In the genomic region with DNA sequence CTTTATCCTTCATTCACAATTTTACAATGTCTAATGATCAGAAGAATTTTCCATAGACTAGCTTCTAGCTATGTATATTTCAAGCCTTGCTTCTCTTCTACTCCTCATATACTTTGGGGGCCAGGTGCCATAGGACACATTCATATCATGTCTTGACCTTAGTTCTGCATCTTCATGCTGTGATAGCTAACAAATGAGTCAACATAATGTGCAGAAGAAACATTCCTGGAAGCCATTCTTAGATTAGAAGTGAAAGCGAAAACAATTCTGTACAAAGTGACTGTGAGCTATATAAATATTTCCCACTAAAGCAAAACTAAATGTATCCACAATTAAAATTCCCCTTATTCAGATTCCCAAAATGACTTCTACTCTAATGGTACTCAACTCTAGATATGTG, we compare ENCODE assay signal across 13 cellular contexts.
A peak's percentile ranks its signal among the peaks of the same experiment; 100 is the strongest.
DNase-seq lines count a peak whose midpoint lies in the region; ATAC-seq and FAIRE-seq lines count a peak whose summit lies in the region.
"Had no signal": no experiment of that assay in that cellular context is flagged by ENCODE, and none has a peak within 500 bp of the region (broad histone marks: within the 10 kb centered on the region; RNA-seq: fewer than 3 reads in every experiment).

No MANE protein-coding gene starts in this region.

- DNase-seq in EH (ENCODE audit: low read depth) (peak; percentile 44), GM19239 (ENCODE audit: insufficient read length, low spot score) (no peak), amniotic epithelial cell (ENCODE audit: low read depth) (peak; percentile 46), iPS-NIHi11 (ENCODE audit: low spot score) (no peak), SJCRH30 (no peak), medulla oblongata (ENCODE audit: extremely low spot score) (no peak)
- no peak for DNase-seq in activated CD4-positive, alpha-beta T cell treated with anti-CD3 and anti-CD28 coated beads, Interleukin-2, amount 10 ng/mL, durations not matched to agents 7 days and 5 days
- DNase-seq: stimulated activated CD4-positive, alpha-beta T cell treated with anti-CD3 and anti-CD28 coated beads, Interleukin-15, amount 100 ng/mL, for 24 hours had no signal

- H3K9me3 Mint-ChIP-seq in activated CD4-positive, alpha-beta T cell treated with anti-CD3 and anti-CD28 coated beads, Interleukin-2, amount 10 ng/mL, durations not matched to agents 7 days and 5 days: peaks cover 3% of the 10 kb centered on the region
- H3K9me3 Mint-ChIP-seq: T-helper 2 cell treated with Interferon-gamma antibody and Interleukin-4, amounts not matched to agents 5 μg/mL and 100 μg/mL, for 36 hours had no signal

- H3K27me3 Mint-ChIP-seq in activated CD4-positive, alpha-beta T cell treated with anti-CD3 and anti-CD28 coated beads, Interleukin-2, amount 10 ng/mL, durations not matched to agents 7 days and 5 days: peaks cover 4% of the 10 kb centered on the region

- no peaks in the 10 kb centered on the region for H3K36me3 ChIP-seq in SJCRH30

- H3K27ac Mint-ChIP-seq in activated CD4-positive, alpha-beta T cell treated with anti-CD3 and anti-CD28 coated beads, Interleukin-2, amount 10 ng/mL, durations not matched to agents 7 days and 5 days: no peak overlapping the region
- H3K27ac Mint-ChIP-seq: activated T-helper 1 cell treated with anti-CD3 and anti-CD28 coated beads, Interleukin-12 subunit alpha, Interleukin-12 subunit beta, Interleukin-2, Interleukin-4 antibody, amounts not matched to agents 30 ng/mL and 10 ng/mL and 1 ng/mL, durations not matched to agents 14 hours and 24 hours and 36 hours; T-helper 2 cell treated with Interferon-gamma antibody and Interleukin-4, amounts not matched to agents 5 μg/mL and 100 μg/mL, for 36 hours had no signal

- H3K27me3 ChIP-seq in SJCRH30: no peaks in the 10 kb centered on the region
- H3K27me3 ChIP-seq: hepatocyte had no signal

- CTCF ChIA-PET in activated CD4-positive, alpha-beta T cell treated with anti-CD3 and anti-CD28 coated beads, Interleukin-2, amount 10 ng/mL, durations not matched to agents 7 days and 5 days (lab: Charles Lee): interaction anchor here (0.6 kb wide), 1 partner anchor 282 kb away, joined by 4 read pairs; no protein-coding TSS in a partner anchor

- H3K4me3 ChIP-seq in SJCRH30: no peak overlapping the region
- H3K4me3 ChIP-seq: coronary artery, hepatocyte had no signal

- H3K9me3 ChIP-seq in SJCRH30 (replicated peaks): no peaks in the 10 kb centered on the region

- POLR2A ChIA-PET in activated CD4-positive, alpha-beta T cell treated with anti-CD3 and anti-CD28 coated beads, Interleukin-2, amount 10 ng/mL, durations not matched to agents 7 days and 5 days (lab: Charles Lee): interaction anchor here (0.6 kb wide), 1 partner anchor 702 kb away, joined by 3 read pairs; no protein-coding TSS in a partner anchor

- FAIRE-seq in GM19239 (lab: Jason Lieb, UNC): peak; percentile 68

- ATAC-seq in HG02852 (IDR thresholded peaks at IDR 0.05; ENCODE audit: unreplicated experiment): peak; percentile 89

- no peaks in the 10 kb centered on the region for H3K4me1 ChIP-seq in SJCRH30

- no peaks in the 10 kb centered on the region for H3K36me3 Mint-ChIP-seq in activated CD4-positive, alpha-beta T cell treated with anti-CD3 and anti-CD28 coated beads, Interleukin-2, amount 10 ng/mL, durations not matched to agents 7 days and 5 days (ENCODE audit: low read depth)

- peaks cover 10% of the 10 kb centered on the region for H3K4me1 Mint-ChIP-seq in activated CD4-positive, alpha-beta T cell treated with anti-CD3 and anti-CD28 coated beads, Interleukin-2, amount 10 ng/mL, durations not matched to agents 7 days and 5 days

- H3K4me3 Mint-ChIP-seq in activated CD4-positive, alpha-beta T cell treated with anti-CD3 and anti-CD28 coated beads, Interleukin-2, amount 10 ng/mL, durations not matched to agents 7 days and 5 days: no peak overlapping the region
- H3K4me3 Mint-ChIP-seq: activated T-helper 1 cell treated with anti-CD3 and anti-CD28 coated beads, Interleukin-12 subunit alpha, Interleukin-12 subunit beta, Interleukin-2, Interleukin-4 antibody, amounts not matched to agents 30 ng/mL and 10 ng/mL and 1 ng/mL, durations not matched to agents 14 hours and 24 hours and 36 hours; T-helper 2 cell treated with Interferon-gamma antibody and Interleukin-4, amounts not matched to agents 5 μg/mL and 100 μg/mL, for 36 hours had no signal

- no peak overlapping the region for H3K27ac ChIP-seq in SJCRH30
- H3K27ac ChIP-seq: coronary artery, hepatocyte had no signal

Comparison
In these comparisons a context has a peak if more than half of its experiments do, and no peak if none do; other contexts are left out.
1. DNase-seq: peak in EH (single experiment) and amniotic epithelial cell (single experiment); none in GM19239 (single experiment), iPS-NIHi11 (single experiment), SJCRH30 (0 of 2), activated CD4-positive, alpha-beta T cell treated with anti-CD3 and anti-CD28 coated beads, Interleukin-2, amount 10 ng/mL, durations not matched to agents 7 days and 5 days (single experiment) and medulla oblongata (single experiment).